1 cellular context compared by ENCODE assay signal in the genomic region with DNA sequence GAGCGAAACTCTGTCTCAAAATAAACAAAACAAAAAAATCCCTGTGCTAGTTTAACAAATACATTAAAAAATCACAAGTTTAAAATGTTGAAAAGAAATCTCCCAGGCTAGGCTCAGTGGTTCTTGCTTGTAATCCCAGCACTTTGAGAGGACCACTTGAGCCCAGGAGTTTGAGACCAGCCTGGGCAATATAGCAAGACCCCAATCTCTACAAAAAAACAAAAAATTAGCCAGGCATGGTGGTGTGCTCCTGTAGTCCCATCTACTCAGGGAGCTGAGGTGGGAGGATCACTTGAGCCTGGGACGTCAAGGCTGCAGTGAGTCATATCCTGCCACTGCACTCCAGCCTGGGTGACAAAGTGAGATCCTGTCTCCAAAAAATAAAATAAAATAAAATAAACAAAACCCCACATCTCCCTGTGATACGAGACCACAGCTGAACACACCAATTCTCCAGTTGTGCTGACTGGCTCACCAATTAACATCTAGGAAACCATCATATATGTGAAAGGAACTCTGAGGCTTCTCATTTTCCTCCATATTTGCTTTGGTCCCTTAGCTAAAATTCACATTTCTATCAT.
TF ChIP-seq lines count a peak whose summit lies in the region.

No MANE protein-coding gene starts in this region.

TF ChIP-seq in HCT116, 20 proteins besides CTCF, POLR2A, EP300 and RAD21 (continued from another document):
- TF ChIP-seq, protein P1, sequence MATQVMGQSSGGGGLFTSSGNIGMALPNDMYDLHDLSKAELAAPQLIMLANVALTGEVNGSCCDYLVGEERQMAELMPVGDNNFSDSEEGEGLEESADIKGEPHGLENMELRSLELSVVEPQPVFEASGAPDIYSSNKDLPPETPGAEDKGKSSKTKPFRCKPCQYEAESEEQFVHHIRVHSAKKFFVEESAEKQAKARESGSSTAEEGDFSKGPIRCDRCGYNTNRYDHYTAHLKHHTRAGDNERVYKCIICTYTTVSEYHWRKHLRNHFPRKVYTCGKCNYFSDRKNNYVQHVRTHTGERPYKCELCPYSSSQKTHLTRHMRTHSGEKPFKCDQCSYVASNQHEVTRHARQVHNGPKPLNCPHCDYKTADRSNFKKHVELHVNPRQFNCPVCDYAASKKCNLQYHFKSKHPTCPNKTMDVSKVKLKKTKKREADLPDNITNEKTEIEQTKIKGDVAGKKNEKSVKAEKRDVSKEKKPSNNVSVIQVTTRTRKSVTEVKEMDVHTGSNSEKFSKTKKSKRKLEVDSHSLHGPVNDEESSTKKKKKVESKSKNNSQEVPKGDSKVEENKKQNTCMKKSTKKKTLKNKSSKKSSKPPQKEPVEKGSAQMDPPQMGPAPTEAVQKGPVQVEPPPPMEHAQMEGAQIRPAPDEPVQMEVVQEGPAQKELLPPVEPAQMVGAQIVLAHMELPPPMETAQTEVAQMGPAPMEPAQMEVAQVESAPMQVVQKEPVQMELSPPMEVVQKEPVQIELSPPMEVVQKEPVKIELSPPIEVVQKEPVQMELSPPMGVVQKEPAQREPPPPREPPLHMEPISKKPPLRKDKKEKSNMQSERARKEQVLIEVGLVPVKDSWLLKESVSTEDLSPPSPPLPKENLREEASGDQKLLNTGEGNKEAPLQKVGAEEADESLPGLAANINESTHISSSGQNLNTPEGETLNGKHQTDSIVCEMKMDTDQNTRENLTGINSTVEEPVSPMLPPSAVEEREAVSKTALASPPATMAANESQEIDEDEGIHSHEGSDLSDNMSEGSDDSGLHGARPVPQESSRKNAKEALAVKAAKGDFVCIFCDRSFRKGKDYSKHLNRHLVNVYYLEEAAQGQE (IDR thresholded peaks at IDR 0.05; ENCODE audit: low read depth), result no peak
- TF ChIP-seq SP1 (IDR thresholded peaks at IDR 0.05; ENCODE audit: low read depth), result no peak
- no peak for TF ChIP-seq EZH2phosphoT487 (IDR thresholded peaks at IDR 0.05; ENCODE audit: borderline replicate concordance)
- no peak for TF ChIP-seq ZFX (IDR thresholded peaks at IDR 0.05)
- no peak for TF ChIP-seq CBX3 (IDR thresholded peaks at IDR 0.05; ENCODE audit: low read depth)
TF ChIP-seq in HCT116: peak in this region for 1.
